Comparison of ENCODE assay signal across 9 cellular contexts in the genomic region with DNA sequence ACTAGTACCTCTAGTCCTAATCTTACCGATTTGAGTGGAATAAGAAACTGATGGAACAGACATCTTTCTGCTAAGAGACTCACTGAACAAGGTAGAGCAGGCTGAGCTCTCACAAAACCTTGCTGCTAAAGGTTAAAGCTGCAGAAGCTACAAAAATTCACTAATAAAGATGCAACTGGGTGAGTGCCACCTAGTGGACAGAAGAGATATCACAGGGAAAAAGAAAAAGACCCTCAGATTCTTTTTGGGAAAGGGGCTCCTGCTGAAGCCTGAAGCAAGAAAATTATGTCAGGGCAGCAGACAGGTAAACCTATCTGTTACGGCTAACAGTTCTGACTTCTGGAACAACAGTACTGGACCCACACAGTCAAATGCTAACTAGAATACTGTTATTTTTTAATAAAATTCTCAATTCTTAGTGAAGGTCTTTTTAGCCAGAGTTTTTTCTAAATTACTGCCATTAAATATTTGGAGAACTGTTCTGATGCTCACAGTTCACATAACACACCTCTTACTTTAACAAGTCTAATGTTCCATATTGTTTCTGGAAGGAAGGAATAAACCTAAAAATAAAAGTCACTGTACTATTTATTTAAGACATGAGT. TPM values are rescaled to one million over a fixed set of nuclear protein-coding genes. Genes with fewer than 3 reads are reported as not detected.
DNase-seq lines count a peak whose midpoint lies in the region; ATAC-seq, FAIRE-seq and TF ChIP-seq lines count a peak whose summit lies in the region.
"Had no signal": no experiment of that assay in that cellular context is flagged by ENCODE, and none has a peak within 500 bp of the region (broad histone marks: within the 10 kb centered on the region; RNA-seq: fewer than 3 reads in every experiment).

No MANE protein-coding gene starts in this region.

- ATAC-seq in pancreas (no peak), GM19023 (IDR thresholded peaks at IDR 0.05; ENCODE audit: unreplicated experiment) (no peak), HG03039 (IDR thresholded peaks at IDR 0.05; ENCODE audit: unreplicated experiment) (no peak), aorta (ENCODE audit: low FRiP score) (no peak)

- no peak overlapping the region for H3K4me3 ChIP-seq in endodermal cell (ENCODE audit: low read length)
- H3K4me3 ChIP-seq in pancreas = no peak overlapping the region
- no peak overlapping the region for H3K4me3 ChIP-seq in aorta (ENCODE audit: low read length in 2 of 2)
- H3K4me3 ChIP-seq: BLaER1 treated with 17β-estradiol and CSF1 and Interleukin-3, amounts not matched to agents 10 nM and 100 nM had no signal

- 0 to 65% methylated on average over 1 to 2 of the region's 2 CpGs for WGBS in endodermal cell (ENCODE audit: insufficient coverage in 1 of 2, insufficient read length in 1 of 2), 2 experiments
- 21 to 38% methylated on average over 2 of the region's 2 CpGs for WGBS in pancreas, 2 donors
- 35 to 39% methylated on average over 2 of the region's 2 CpGs for WGBS in aorta, 2 donors

- H3K9ac ChIP-seq in endodermal cell (ENCODE audit: extremely low read depth, low read length, poor library complexity, severe bottlenecking) = no peak overlapping the region
- H3K9ac ChIP-seq: BLaER1 treated with 17β-estradiol and CSF1 and Interleukin-3, amounts not matched to agents 10 nM and 100 nM had no signal

- peaks cover 95% of the 10 kb centered on the region for H3K36me3 ChIP-seq in endodermal cell (ENCODE audit: control insufficient read depth, insufficient read depth, low read length)
- H3K36me3 ChIP-seq in pancreas = peaks cover 0 to 34% (median 1%) of the 10 kb centered on the region in 3 donors
- H3K36me3 ChIP-seq in aorta (ENCODE audit: control insufficient read depth in 1 of 2, insufficient read depth in 2 of 2, low read length in 1 of 2) = peaks cover 3 to 5% of the 10 kb centered on the region in 2 donors

- FAIRE-seq in pancreas (lab: Jason Lieb, UNC) = no peak

- H3K9me3 Mint-ChIP-seq in endodermal cell = peaks cover 1% of the 10 kb centered on the region

- H3K27ac ChIP-seq in endodermal cell (ENCODE audit: low read depth, low read length) = no peak overlapping the region
- no peak overlapping the region for H3K27ac ChIP-seq in pancreas
- no peak overlapping the region for H3K27ac ChIP-seq in aorta (ENCODE audit: low read depth in 1 of 2, low read length in 2 of 2)

- DNase-seq in NCI-H1436 (lab: John Stamatoyannopoulos, UW) (peak; percentile 13), NCI-H1436 treated with DMSO at 0.1 percent for 48 hours (lab: John Stamatoyannopoulos, UW) (no peak), NCI-H1694 (lab: John Stamatoyannopoulos, UW) (peak; percentile 3), endodermal cell (no peak), pancreas (no peak), aorta (no peak)

- intact Hi-C loops in pancreas (cut with DNase I) (loop anchor here in 1 of 3 donors (10.0 kb wide), 2 partner anchors 363 to 483 kb away; a partner anchor contains a TSS), aorta (cut with DNase I) (loop anchor here (10.0 kb wide), 3 partner anchors 153 to 393 kb away; a partner anchor contains a TSS)

- H3K4me1 Mint-ChIP-seq in endodermal cell = peaks cover 12% of the 10 kb centered on the region

- no peaks in the 10 kb centered on the region for H3K4me1 ChIP-seq in endodermal cell (ENCODE audit: control insufficient read depth, insufficient read depth, low read length)
- H3K4me1 ChIP-seq in pancreas = peaks cover 0 to 8% (median 5%) of the 10 kb centered on the region in 3 donors
- H3K4me1 ChIP-seq in aorta (ENCODE audit: control insufficient read depth in 1 of 2, insufficient read depth in 2 of 2, low read length in 2 of 2) = no peaks in the 10 kb centered on the region

- H3K27me3 ChIP-seq in endodermal cell (ENCODE audit: control insufficient read depth, insufficient read depth, low read length, poor library complexity, severe bottlenecking) (no peaks in the 10 kb centered on the region), pancreas (no peaks in the 10 kb centered on the region), aorta (ENCODE audit: control insufficient read depth in 1 of 2, insufficient read depth in 2 of 2, low read length in 1 of 2) (no peaks in the 10 kb centered on the region)
- H3K27me3 ChIP-seq: BLaER1 treated with 17β-estradiol and CSF1 and Interleukin-3, amounts not matched to agents 10 nM and 100 nM had no signal

- peaks cover 5% of the 10 kb centered on the region for H3K9me3 ChIP-seq in endodermal cell (ENCODE audit: control insufficient read depth, low read length)
- no peaks in the 10 kb centered on the region for H3K9me3 ChIP-seq in pancreas
- H3K9me3 ChIP-seq in aorta (ENCODE audit: control insufficient read depth, low read length) = no peaks in the 10 kb centered on the region
- H3K9me3 ChIP-seq: BLaER1 treated with 17β-estradiol and CSF1 and Interleukin-3, amounts not matched to agents 10 nM and 100 nM had no signal

- H3K36me3 Mint-ChIP-seq in endodermal cell (ENCODE audit: low read depth) = peaks cover 61% of the 10 kb centered on the region

- no peaks in the 10 kb centered on the region for H3K27me3 Mint-ChIP-seq in endodermal cell (ENCODE audit: insufficient read depth)

- peak; percentile 93 for TF ChIP-seq CTCF in endodermal cell (conservative IDR thresholded peaks at IDR 0.05)
- TF ChIP-seq CTCF in pancreas (IDR thresholded peaks at IDR 0.05) = peak; percentile 68 to 95 (median 88)

- no peak overlapping the region for H3K27ac Mint-ChIP-seq in endodermal cell

- no peak overlapping the region for H3K4me3 Mint-ChIP-seq in endodermal cell

RNA-seq across cellular contexts. Expression of a gene that starts 51.2 kb away (rescaled TPM):
- 100 to 1,000 TPM; 104 to 106 TPM for total RNA-seq in endodermal cell
- polyA plus RNA-seq in endodermal cell (2013, experiment 1 of 2) = 55.4 TPM
- 53.9 TPM for polyA plus RNA-seq in endodermal cell (2013, experiment 2 of 2)
- total RNA-seq in pancreas = 10 to 100 TPM; 41.1 to 72.7 (median 61.0) TPM
- 10 to 100 TPM; 28.9 to 41.2 TPM for polyA plus RNA-seq in pancreas
- total RNA-seq in aorta = 100 to 1,000 TPM in 1 of 2 donors, 10 to 100 TPM in 1; 93.4 to 125 TPM
- polyA plus RNA-seq in aorta = 10 to 100 TPM; 30.8 to 44.1 TPM

Comparison
In these comparisons a context has a peak if more than half of its experiments do, and no peak if none do; other contexts are left out.
1. DNase-seq: peak in NCI-H1436 (single experiment) and NCI-H1694 (single experiment); none in NCI-H1436 treated with DMSO at 0.1 percent for 48 hours (single experiment), endodermal cell (single experiment), pancreas (0 of 6) and aorta (0 of 2).